ENCODE assay signal across 1 cellular context in genomic region chr10:3887404-3887803, GRCh38.
TF ChIP-seq lines count a peak whose summit lies in the region.

No MANE protein-coding gene starts in this region.

TF ChIP-seq in WTC11, 78 proteins besides CTCF, POLR2A, EP300 and RAD21 (continued from another document):
- TF ChIP-seq ATF6 (CRISPR knock-in tag; IDR thresholded peaks at IDR 0.05) (no peak), OVOL2 (CRISPR knock-in tag; IDR thresholded peaks at IDR 0.05; ENCODE audit: borderline replicate concordance) (no peak), ZNF281 (CRISPR knock-in tag; IDR thresholded peaks at IDR 0.05) (no peak), KAT7 (CRISPR knock-in tag; IDR thresholded peaks at IDR 0.05; ENCODE audit: borderline replicate concordance) (no peak), ZNF512 (CRISPR knock-in tag; IDR thresholded peaks at IDR 0.05; ENCODE audit: borderline replicate concordance) (no peak), CREM (CRISPR knock-in tag; IDR thresholded peaks at IDR 0.05) (no peak)
